In genomic region chr19:36060430-36060829, GRCh38 we compare ENCODE assay signal across 10 cellular contexts. TPM values are rescaled to one million over a fixed set of nuclear protein-coding genes. Genes with fewer than 3 reads are reported as not detected.
DNase-seq lines count a peak whose midpoint lies in the region; FAIRE-seq and TF ChIP-seq lines count a peak whose summit lies in the region.
"Had no signal": no experiment of that assay in that cellular context is flagged by ENCODE, and none has a peak within 500 bp of the region (broad histone marks: within the 10 kb centered on the region; RNA-seq: fewer than 3 reads in every experiment).

No MANE protein-coding gene starts in this region.

- H3K27me3 ChIP-seq in bronchial epithelial cell (ENCODE audit: control insufficient read depth, insufficient read depth, low read length): no peaks in the 10 kb centered on the region
- no peaks in the 10 kb centered on the region for H3K27me3 ChIP-seq in tibial nerve

- FAIRE-seq in bronchial epithelial cell (lab: Jason Lieb, UNC): no peak

- TF ChIP-seq EP300 in tibial nerve (IDR thresholded peaks at IDR 0.05): no peak

- TF ChIP-seq CTCF in bronchial epithelial cell (IDR thresholded peaks at IDR 0.05; ENCODE audit: insufficient read depth, low read length, severe bottlenecking) (peak; percentile 87), tibial nerve (IDR thresholded peaks at IDR 0.05) (peak; percentile 34 to 76 (median 65))

- TF ChIP-seq POLR2A in tibial nerve (IDR thresholded peaks at IDR 0.05): no peak

- WGBS in tibial nerve, 2 donors: 66% methylated on average over 4 of the region's 4 CpGs

- H3K36me3 ChIP-seq in bronchial epithelial cell (ENCODE audit: control insufficient read depth, insufficient read depth, low read length): no peaks in the 10 kb centered on the region
- no peaks in the 10 kb centered on the region for H3K36me3 ChIP-seq in tibial nerve

- no peak overlapping the region for H3K4me3 ChIP-seq in bronchial epithelial cell (ENCODE audit: low read depth, low read length)
- no peak overlapping the region for H3K4me3 ChIP-seq in tibial nerve

- H3K27ac ChIP-seq in tibial nerve: no peak overlapping the region
- H3K27ac ChIP-seq: C4-2B had no signal

- peak; percentile 21 for DNase-seq in NCI-H2107 treated with DMSO at 0.1 percent for 48 hours (lab: John Stamatoyannopoulos, UW; ENCODE audit: unreplicated experiment)
- DNase-seq in NCI-H2107 (lab: John Stamatoyannopoulos, UW): no peak
- peak; percentile 35 for DNase-seq in OCI-M1 (lab: John Stamatoyannopoulos, UW)
- DNase-seq in bronchial epithelial cell (ENCODE audit: low read depth): peak; percentile 45
- DNase-seq in kidney tubule cell (ENCODE audit: low spot score): peak; percentile 56
- DNase-seq in tibial nerve (ENCODE audit: low spot score in 2 of 2): peak in 1 of 2 donors; percentile 53
- DNase-seq in NOMO-1 (lab: John Stamatoyannopoulos, UW; ENCODE audit: unreplicated experiment in 2 of 2): no peak
- DNase-seq in DMS79 treated with DMSO at 0.1 percent for 48 hours (lab: John Stamatoyannopoulos, UW): no peak
- DNase-seq: activated B cell treated with CpG ODN at 0.5 μM for 24 hours had no signal

- H3K4me1 ChIP-seq in tibial nerve: peaks cover 0 to 4% (median 2%) of the 10 kb centered on the region in 4 donors

- H3K9me3 ChIP-seq in tibial nerve: no peaks in the 10 kb centered on the region

RNA-seq across cellular contexts. Expression of gene WDR62, which starts 5.7 kb away (rescaled TPM):
- total RNA-seq in bronchial epithelial cell: 0.26 TPM in 2 replicates
- total RNA-seq in tibial nerve: 1 to 10 TPM in 2 of 4 donors, under 1 TPM in 2; 0.42 to 2.1 (median 1.4) TPM

RNA-seq across cellular contexts. Expression of gene THAP8, which starts 6.3 kb away (rescaled TPM):
- 2.0 and 2.1 TPM in 2 replicates for total RNA-seq in bronchial epithelial cell
- total RNA-seq in tibial nerve: 10 to 100 TPM; 11.4 to 21.0 (median 16.0) TPM

RNA-seq across cellular contexts. Expression of gene CLIP3, which starts 27.8 kb away (rescaled TPM):
- total RNA-seq in bronchial epithelial cell (under 0.01 and 0.13 TPM in 2 replicates), tibial nerve (10 to 100 TPM; 20.1 to 44.7 (median 24.6) TPM)

RNA-seq across cellular contexts. Expression of gene ALKBH6, which starts 46.4 kb away (rescaled TPM):
- total RNA-seq in bronchial epithelial cell (14.2 and 16.6 TPM in 2 replicates), tibial nerve (10 to 100 TPM; 25.3 to 46.0 (median 33.9) TPM)

RNA-seq across cellular contexts. Expression of gene OVOL3, which starts 50.5 kb away (rescaled TPM):
- not detected in 2 replicates for total RNA-seq in bronchial epithelial cell
- total RNA-seq in tibial nerve: not detected
- total RNA-seq: activated B cell treated with CpG ODN at 0.5 μM for 24 hours had no signal

Comparison
In these comparisons a context has a peak if more than half of its experiments do, and no peak if none do; other contexts are left out.
1. DNase-seq: peak in NCI-H2107 treated with DMSO at 0.1 percent for 48 hours (single experiment), OCI-M1 (single experiment), bronchial epithelial cell (single experiment) and kidney tubule cell (single experiment); none in NCI-H2107 (single experiment), NOMO-1 (0 of 2) and DMS79 treated with DMSO at 0.1 percent for 48 hours (single experiment).
2. RNA of gene CLIP3, which starts 27.8 kb away (total RNA-seq): 20.1 to 44.7 TPM in tibial nerve; under 0.01 to 0.13 TPM in bronchial epithelial cell; every median in the first group is over 10 times any median in the second.